ENCODE assay signal across 28 cellular contexts in the genomic region with DNA sequence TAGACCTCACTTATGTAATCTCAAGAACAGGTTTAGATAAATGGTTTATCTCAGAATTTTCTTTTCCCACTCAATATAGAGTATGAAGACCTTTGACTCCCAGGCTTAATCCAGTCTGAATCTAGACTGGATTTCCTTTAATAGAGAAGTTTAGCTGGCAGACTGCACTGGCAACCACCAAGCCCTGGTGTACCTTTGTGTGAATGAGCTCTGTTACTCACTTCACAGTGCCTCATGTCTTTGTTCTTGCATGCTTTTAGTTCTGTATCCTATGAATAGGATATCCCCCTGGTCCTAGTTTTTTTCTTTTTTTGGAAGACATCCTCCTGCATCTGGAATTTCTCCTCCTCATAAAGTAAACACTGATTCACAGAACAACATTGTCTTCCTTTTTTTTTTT.
"Had no signal": no experiment of that assay in that cellular context is flagged by ENCODE, and none has a peak within 500 bp of the region (broad histone marks: within the 10 kb centered on the region; RNA-seq: fewer than 3 reads in every experiment).

No MANE protein-coding gene starts in this region.

- ATAC-seq: left colon; mucosa of descending colon; naive thymus-derived CD4-positive, alpha-beta T cell; natural killer cell treated with Interleukin-12 subunit alpha and Interleukin-12 subunit beta and Interleukin-15 and Interleukin-18, amount 100 ng/mL, for 72 hours; right cardiac atrium; stimulated activated effector memory CD8-positive, alpha-beta T cell treated with anti-CD3 and anti-CD28 coated beads, Interleukin-12 subunit alpha, Interleukin-12 subunit beta, amount 100 ng/mL, for 72 hours; upper lobe of right lung had no signal

- FAIRE-seq: islet of Langerhans, kidney, small intestine, urothelium cell line had no signal

- H3K9me3 Mint-ChIP-seq: immature natural killer cell; memory B cell; naive thymus-derived CD4-positive, alpha-beta T cell; natural killer cell treated with Interleukin-12 subunit alpha and Interleukin-12 subunit beta and Interleukin-15 and Interleukin-18, amount 100 ng/mL, for 72 hours; stimulated activated effector memory CD8-positive, alpha-beta T cell treated with anti-CD3 and anti-CD28 coated beads, Interleukin-12 subunit alpha, Interleukin-12 subunit beta, amount 100 ng/mL, for 72 hours; stimulated activated naive CD8-positive, alpha-beta T cell treated with anti-CD3 and anti-CD28 coated beads, Interleukin-15, Interleukin-2, amounts not matched to agents 100 ng/mL and 50 ng/mL, for 24 hours had no signal

- H3K27me3 ChIP-seq: ovary, sigmoid colon, spleen, suprapubic skin, tibial artery, upper lobe of right lung had no signal

- DNase-seq: hypothalamus; immature natural killer cell; kidney; left colon; left ventricle myocardium inferior; midbrain; mucosa of descending colon; naive thymus-derived CD4-positive, alpha-beta T cell; ovary; right cardiac atrium; sigmoid colon; small intestine; spleen; stimulated activated CD4-positive, alpha-beta T cell treated with anti-CD3 and anti-CD28 coated beads, Interleukin-4, amount 100 ng/mL, for 24 hours; stimulated activated naive CD4-positive, alpha-beta T cell; tibial artery; trophoblast cell; upper lobe of right lung had no signal

- H3K36me3 ChIP-seq: ovary had no signal

- H3K27ac Mint-ChIP-seq: immature natural killer cell; memory B cell; natural killer cell treated with Interleukin-12 subunit alpha and Interleukin-12 subunit beta and Interleukin-15 and Interleukin-18, amount 100 ng/mL, for 72 hours; stimulated activated effector memory CD8-positive, alpha-beta T cell treated with anti-CD3 and anti-CD28 coated beads, Interleukin-12 subunit alpha, Interleukin-12 subunit beta, amount 100 ng/mL, for 72 hours; stimulated activated naive CD8-positive, alpha-beta T cell treated with anti-CD3 and anti-CD28 coated beads, Interleukin-15, Interleukin-2, amounts not matched to agents 100 ng/mL and 50 ng/mL, for 24 hours had no signal

- H3K4me1 ChIP-seq: sigmoid colon, spleen, suprapubic skin, tibial artery, upper lobe of right lung had no signal

- H3K27ac ChIP-seq: left ventricle myocardium inferior, ovary, sigmoid colon, spleen, suprapubic skin, thoracic aorta, tibial artery, upper lobe of right lung had no signal

- H3K4me1 Mint-ChIP-seq: stimulated activated effector memory CD8-positive, alpha-beta T cell treated with anti-CD3 and anti-CD28 coated beads, Interleukin-12 subunit alpha, Interleukin-12 subunit beta, amount 100 ng/mL, for 72 hours had no signal

- H3K27me3 Mint-ChIP-seq: memory B cell; naive thymus-derived CD4-positive, alpha-beta T cell; natural killer cell treated with Interleukin-12 subunit alpha and Interleukin-12 subunit beta and Interleukin-15 and Interleukin-18, amount 100 ng/mL, for 72 hours; progenitor cell of endocrine pancreas; stimulated activated naive CD8-positive, alpha-beta T cell treated with anti-CD3 and anti-CD28 coated beads, Interleukin-15, Interleukin-2, amounts not matched to agents 100 ng/mL and 50 ng/mL, for 24 hours had no signal

- H3K4me3 Mint-ChIP-seq: immature natural killer cell; memory B cell; naive thymus-derived CD4-positive, alpha-beta T cell; natural killer cell treated with Interleukin-12 subunit alpha and Interleukin-12 subunit beta and Interleukin-15 and Interleukin-18, amount 100 ng/mL, for 72 hours; stimulated activated effector memory CD8-positive, alpha-beta T cell treated with anti-CD3 and anti-CD28 coated beads, Interleukin-12 subunit alpha, Interleukin-12 subunit beta, amount 100 ng/mL, for 72 hours; stimulated activated naive CD8-positive, alpha-beta T cell treated with anti-CD3 and anti-CD28 coated beads, Interleukin-15, Interleukin-2, amounts not matched to agents 100 ng/mL and 50 ng/mL, for 24 hours had no signal

- H3K9me3 ChIP-seq: left ventricle myocardium inferior, mucosa of descending colon, ovary, sigmoid colon, spleen, suprapubic skin, thoracic aorta, tibial artery, upper lobe of right lung had no signal

- H3K4me3 ChIP-seq: left ventricle myocardium inferior, lung, mucosa of descending colon, ovary, sigmoid colon, spleen, suprapubic skin, thoracic aorta, tibial artery, upper lobe of right lung had no signal
